In genomic region chr16:83689385-83689831, GRCh38 we compare ENCODE assay signal across 8 cellular contexts.
DNase-seq lines count a peak whose midpoint lies in the region; ATAC-seq and TF ChIP-seq lines count a peak whose summit lies in the region.

No MANE protein-coding gene starts in this region.

- WGBS in SK-N-SH (ENCODE audit: low lambda C conversion rate): 2% methylated on average over 5 of the region's 5 CpGs

- H3K4me1 Mint-ChIP-seq in nephron progenitor cell: peaks cover 3% of the 10 kb centered on the region
- H3K4me1 Mint-ChIP-seq in naive thymus-derived CD8-positive, alpha-beta T cell: peaks cover 0 to 2% (median 0%) of the 10 kb centered on the region in 4 donors

- no peaks in the 10 kb centered on the region for H3K9me2 ChIP-seq in SK-N-SH

- no peak overlapping the region for H3K9ac ChIP-seq in SK-N-SH

- no peak for TF ChIP-seq RAD21 in SK-N-SH (IDR thresholded peaks at IDR 0.05; ENCODE audit: low read length)

- no peak overlapping the region for H2AFZ ChIP-seq in SK-N-SH (ENCODE audit: low read depth)

- DNase-seq in AML-193 (lab: John Stamatoyannopoulos, UW) (peak; percentile 11 to 17), H7 (peak; percentile 23), SK-N-SH (no peak), right atrium auricular region (ENCODE audit: low spot score) (no peak), nephron progenitor cell (no peak), NCI-H2171 (lab: John Stamatoyannopoulos, UW) (no peak), NCI-H146 (lab: John Stamatoyannopoulos, UW) (no peak)
- no peak for DNase-seq in naive thymus-derived CD8-positive, alpha-beta T cell

- no peaks in the 10 kb centered on the region for H3K36me3 Mint-ChIP-seq in nephron progenitor cell (ENCODE audit: low read depth)
- no peaks in the 10 kb centered on the region for H3K36me3 Mint-ChIP-seq in naive thymus-derived CD8-positive, alpha-beta T cell

- H3K9me3 ChIP-seq in SK-N-SH (no peaks in the 10 kb centered on the region), right atrium auricular region (no peaks in the 10 kb centered on the region)

- H3K4me3 Mint-ChIP-seq in nephron progenitor cell: no peak overlapping the region
- H3K4me3 Mint-ChIP-seq in naive thymus-derived CD8-positive, alpha-beta T cell: no peak overlapping the region

- no peaks in the 10 kb centered on the region for H3K27me3 Mint-ChIP-seq in nephron progenitor cell (ENCODE audit: low read depth, poor library complexity)
- H3K27me3 Mint-ChIP-seq in naive thymus-derived CD8-positive, alpha-beta T cell: peaks cover 0 to 10% (median 4%) of the 10 kb centered on the region in 5 donors

- TF ChIP-seq CTCF in SK-N-SH (IDR thresholded peaks at IDR 0.05) (no peak), right atrium auricular region (IDR thresholded peaks at IDR 0.05) (no peak), nephron progenitor cell (IDR thresholded peaks at IDR 0.05) (no peak)

- CTCF ChIA-PET in SK-N-SH (lab: Yijun Ruan, JAX): no interaction called here

- H3K4me1 ChIP-seq in SK-N-SH (ENCODE audit: control insufficient read depth in 1 of 2, insufficient read depth in 2 of 2, low read depth in 1 of 2, low read length in 1 of 2): peaks cover 0 to 6% of the 10 kb centered on the region in 2 experiments; a peak in 2 of 4 replicates
- peaks cover 0 to 13% of the 10 kb centered on the region in 2 donors for H3K4me1 ChIP-seq in right atrium auricular region

- no peak for ATAC-seq in naive thymus-derived CD8-positive, alpha-beta T cell

- no peaks in the 10 kb centered on the region for H4K20me1 ChIP-seq in SK-N-SH (ENCODE audit: insufficient read depth)

- H3K27me3 ChIP-seq in H7 (ENCODE audit: control insufficient read depth, insufficient read depth, low read length) (no peaks in the 10 kb centered on the region), SK-N-SH (ENCODE audit: insufficient read depth) (no peaks in the 10 kb centered on the region), right atrium auricular region (no peaks in the 10 kb centered on the region)

- H3F3A ChIP-seq in SK-N-SH (replicated peaks; ENCODE audit: insufficient read depth): peaks cover 10% of the 10 kb centered on the region

- POLR2A ChIA-PET in SK-N-SH (lab: Yijun Ruan, JAX): no interaction called here
- POLR2A ChIA-PET in naive thymus-derived CD8-positive, alpha-beta T cell (lab: Charles Lee): no interaction called here

- no peak overlapping the region for H3K27ac Mint-ChIP-seq in nephron progenitor cell
- no peak overlapping the region for H3K27ac Mint-ChIP-seq in naive thymus-derived CD8-positive, alpha-beta T cell

- peak overlapping the region; percentile 50; the same call in 1 of the 2 replicates for H3K4me2 ChIP-seq in SK-N-SH

- no peaks in the 10 kb centered on the region for H3K9me3 Mint-ChIP-seq in nephron progenitor cell
- H3K9me3 Mint-ChIP-seq in naive thymus-derived CD8-positive, alpha-beta T cell: no peaks in the 10 kb centered on the region

- H3K27ac ChIP-seq in SK-N-SH (ENCODE audit: low read depth in 2 of 2, low read length in 1 of 2) (peak overlapping the region in 1 of 2 experiments; percentile 61; a peak in 2 of 4 replicates), right atrium auricular region (peak overlapping the region; percentile 1 to 60)

- no peaks in the 10 kb centered on the region for H3K79me2 ChIP-seq in SK-N-SH (ENCODE audit: insufficient read depth)

- no peak; a peak in 1 of 4 replicates for TF ChIP-seq EP300 in SK-N-SH (IDR thresholded peaks at IDR 0.05; ENCODE audit: borderline replicate concordance in 1 of 2, low read depth in 1 of 2, low read length in 1 of 2)

- H3K36me3 ChIP-seq in H7 (replicated peaks; ENCODE audit: control insufficient read depth, insufficient read depth, low read length): no peaks in the 10 kb centered on the region
- no peaks in the 10 kb centered on the region for H3K36me3 ChIP-seq in SK-N-SH (replicated peaks in 1 of 2; ENCODE audit: control insufficient read depth in 1 of 2, insufficient read depth in 2 of 2, low read length in 1 of 2)
- H3K36me3 ChIP-seq in right atrium auricular region: no peaks in the 10 kb centered on the region

- H3K4me3 ChIP-seq in H7 (ENCODE audit: insufficient read depth, low read depth, low read length) (no peak overlapping the region), SK-N-SH (ENCODE audit: low read depth in 2 of 2, low read length in 1 of 2) (no peak overlapping the region), right atrium auricular region (no peak overlapping the region)

TF ChIP-seq in SK-N-SH, 30 proteins besides CTCF, POLR2A, EP300 and RAD21 (continues in another document):
- TF ChIP-seq JUND (IDR thresholded peaks at IDR 0.05): peak; percentile 89
- TF ChIP-seq PBX3 (IDR thresholded peaks at IDR 0.05): peak; percentile 95
- peak; percentile 43; the same call in 1 of the 2 replicates for TF ChIP-seq ZBTB33 (IDR thresholded peaks at IDR 0.05; ENCODE audit: borderline replicate concordance, low read depth)
- peak; percentile 57; the same call in 1 of the 2 replicates for TF ChIP-seq NFIC (IDR thresholded peaks at IDR 0.05; ENCODE audit: borderline replicate concordance)
- TF ChIP-seq MAX (IDR thresholded peaks at IDR 0.05; ENCODE audit: low read depth): peak; percentile 49; the same call in 1 of the 2 replicates
- no peak for TF ChIP-seq USF2 (IDR thresholded peaks at IDR 0.05; ENCODE audit: borderline replicate concordance, low read depth, low read length)
- no peak for TF ChIP-seq GABPA (IDR thresholded peaks at IDR 0.05; ENCODE audit: low read depth)
- no peak for TF ChIP-seq RCOR1 (IDR thresholded peaks at IDR 0.05; ENCODE audit: low read length)
- no peak for TF ChIP-seq GATA2 (CRISPR knock-in tag; IDR thresholded peaks at IDR 0.05)
- peak; percentile 94 for TF ChIP-seq MEF2A (IDR thresholded peaks at IDR 0.05; ENCODE audit: borderline replicate concordance, low read depth)
- TF ChIP-seq NRF1 (IDR thresholded peaks at IDR 0.05; ENCODE audit: low read depth, low read length): no peak
- peak; percentile 65; the same call in 1 of the 2 replicates for TF ChIP-seq POLR2AphosphoS5 (IDR thresholded peaks at IDR 0.05; ENCODE audit: low read depth, low read length)
- no peak for TF ChIP-seq REST (IDR thresholded peaks at IDR 0.05; ENCODE audit: low read depth, low read length)

Comparison
In these comparisons a context has a peak if more than half of its experiments do, and no peak if none do; other contexts are left out.
1. DNase-seq: peak in AML-193 (2 of 2) and H7 (single experiment); none in SK-N-SH (single experiment), right atrium auricular region (single experiment), nephron progenitor cell (single experiment), NCI-H2171 (single experiment), NCI-H146 (single experiment) and naive thymus-derived CD8-positive, alpha-beta T cell (0 of 10).